Comparison of ENCODE assay signal across 9 cellular contexts in genomic region chr15:65468229-65468628, GRCh38. TPM values are rescaled to one million over a fixed set of nuclear protein-coding genes. Genes with fewer than 3 reads are reported as not detected.
"Had no signal": no experiment of that assay in that cellular context is flagged by ENCODE, and none has a peak within 500 bp of the region (broad histone marks: within the 10 kb centered on the region; RNA-seq: fewer than 3 reads in every experiment).

No MANE protein-coding gene starts in this region.

- H3K4me3 ChIP-seq: GM23338, HAP-1 had no signal

- H2AFZ ChIP-seq: GM23338 had no signal

- H3K4me2 ChIP-seq: GM23338 had no signal

- H3K4me3 Mint-ChIP-seq: GM23338, IgD-negative memory B cell had no signal

- DNase-seq: H7, KG1 had no signal

- H3K9me3 ChIP-seq: HAP-1 had no signal

- H3K27ac Mint-ChIP-seq: GM23338, IgD-negative memory B cell had no signal

- H3K4me1 Mint-ChIP-seq: GM23338 had no signal

- H3K27me3 Mint-ChIP-seq: IgD-negative memory B cell had no signal

- FAIRE-seq: H1 had no signal

- ATAC-seq: GM23338, HCT116, HepG2 had no signal

- H3K9me3 Mint-ChIP-seq: GM23338, IgD-negative memory B cell had no signal

- H3K27ac ChIP-seq: HL-60 had no signal

- H3K4me1 ChIP-seq: HAP-1 had no signal

RNA-seq across cellular contexts. Expression of gene IGDCC4, which starts 45.5 kb away (rescaled TPM):
- polyA plus RNA-seq: IgD-negative memory B cell had no signal
